In the genomic region with DNA sequence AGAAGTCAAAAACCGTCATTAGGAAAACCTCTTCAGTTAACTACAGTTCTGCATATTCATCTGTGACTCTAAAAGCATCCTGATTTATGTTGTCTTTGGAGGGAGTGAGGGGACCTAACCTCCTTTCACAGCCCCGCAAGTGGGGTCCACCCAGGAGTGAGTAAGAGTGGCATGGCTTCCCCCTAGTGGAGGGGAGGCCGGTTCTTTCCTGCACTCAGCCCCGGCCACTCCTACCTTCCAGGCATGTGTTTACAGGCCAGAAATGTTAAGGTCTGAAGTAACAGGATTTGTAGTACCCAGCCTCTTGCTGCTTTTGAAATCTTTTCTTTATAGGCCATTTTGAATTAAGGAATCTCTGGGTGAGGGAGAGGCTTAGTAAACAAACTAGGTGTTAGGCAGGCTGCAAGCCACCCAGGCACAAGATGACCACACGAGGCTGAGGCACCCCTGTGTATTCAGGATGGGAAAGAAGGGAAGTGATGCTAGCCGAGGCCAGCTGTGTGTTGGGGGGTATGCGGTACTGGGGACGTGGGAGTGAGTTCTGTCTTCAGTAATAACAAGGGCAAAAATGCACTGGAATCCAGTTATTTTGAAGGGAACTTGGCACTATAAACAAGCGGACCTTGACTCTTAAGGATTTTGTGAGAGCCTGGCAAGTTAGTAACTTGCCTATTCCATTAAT, we compare ENCODE assay signal across 1 cellular context.
TF ChIP-seq lines count a peak whose summit lies in the region.

No MANE protein-coding gene starts in this region.

TF ChIP-seq in SK-N-SH treated with all-trans-retinoic acid at 6 μM for 48 hours, 23 proteins besides CTCF, POLR2A, EP300 and RAD21 (continued from another document):
- no peak for TF ChIP-seq ESRRG (CRISPR knock-in tag; IDR thresholded peaks at IDR 0.05)
- TF ChIP-seq ZFP30 (CRISPR knock-in tag; IDR thresholded peaks at IDR 0.05): no peak
- TF ChIP-seq ZFP3 (CRISPR knock-in tag; IDR thresholded peaks at IDR 0.05): no peak
- no peak for TF ChIP-seq GLIS3 (CRISPR knock-in tag; IDR thresholded peaks at IDR 0.05)
- no peak for TF ChIP-seq ZNF565 (CRISPR knock-in tag; conservative IDR thresholded peaks at IDR 0.05; ENCODE audit: low read depth)
- TF ChIP-seq TOX (CRISPR knock-in tag; IDR thresholded peaks at IDR 0.05; ENCODE audit: borderline replicate concordance): no peak
- no peak for TF ChIP-seq TCF4 (CRISPR knock-in tag; IDR thresholded peaks at IDR 0.05; ENCODE audit: borderline replicate concordance)
- no peak for TF ChIP-seq TSHZ2 (CRISPR knock-in tag; IDR thresholded peaks at IDR 0.05)
- TF ChIP-seq RARB (CRISPR knock-in tag; IDR thresholded peaks at IDR 0.05): no peak
- no peak for TF ChIP-seq ZC3H10 (CRISPR knock-in tag; IDR thresholded peaks at IDR 0.05)
- TF ChIP-seq, protein P1, sequence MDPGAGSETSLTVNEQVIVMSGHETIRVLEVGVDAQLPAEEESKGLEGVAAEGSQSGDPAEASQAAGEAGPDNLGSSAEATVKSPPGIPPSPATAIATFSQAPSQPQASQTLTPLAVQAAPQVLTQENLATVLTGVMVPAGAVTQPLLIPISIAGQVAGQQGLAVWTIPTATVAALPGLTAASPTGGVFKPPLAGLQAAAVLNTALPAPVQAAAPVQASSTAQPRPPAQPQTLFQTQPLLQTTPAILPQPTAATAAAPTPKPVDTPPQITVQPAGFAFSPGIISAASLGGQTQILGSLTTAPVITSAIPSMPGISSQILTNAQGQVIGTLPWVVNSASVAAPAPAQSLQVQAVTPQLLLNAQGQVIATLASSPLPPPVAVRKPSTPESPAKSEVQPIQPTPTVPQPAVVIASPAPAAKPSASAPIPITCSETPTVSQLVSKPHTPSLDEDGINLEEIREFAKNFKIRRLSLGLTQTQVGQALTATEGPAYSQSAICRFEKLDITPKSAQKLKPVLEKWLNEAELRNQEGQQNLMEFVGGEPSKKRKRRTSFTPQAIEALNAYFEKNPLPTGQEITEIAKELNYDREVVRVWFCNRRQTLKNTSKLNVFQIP (CRISPR knock-in tag; IDR thresholded peaks at IDR 0.05; ENCODE audit: borderline replicate concordance, low read depth): no peak
TF ChIP-seq in SK-N-SH treated with all-trans-retinoic acid at 6 μM for 48 hours: peak in this region for 0.
